In genomic region chr12:30457621-30458289, GRCh38 we compare ENCODE assay signal across 9 cellular contexts.
DNase-seq lines count a peak whose midpoint lies in the region; ATAC-seq and TF ChIP-seq lines count a peak whose summit lies in the region.
"Had no signal": no experiment of that assay in that cellular context is flagged by ENCODE, and none has a peak within 500 bp of the region (broad histone marks: within the 10 kb centered on the region; RNA-seq: fewer than 3 reads in every experiment).

No MANE protein-coding gene starts in this region.

- CTCF ChIA-PET in AG04449 (lab: Yijun Ruan, JAX) = interaction anchor here (0.7 to 1.4 kb wide), 7 partner anchors 9 to 939 kb away, joined by 3 to 10 read pairs (median 3); no protein-coding TSS in a partner anchor

- POLR2A ChIA-PET in AG04449 (lab: Yijun Ruan, JAX) = no interaction called here

- no peak for TF ChIP-seq CTCF in AG04449 (IDR thresholded peaks at IDR 0.05; ENCODE audit: insufficient read depth, low read length, missing control alignments)

- peak; percentile 51 for DNase-seq in AG04449 (ENCODE audit: low read depth, low spot score)
- peak; percentile 70 for DNase-seq in HT1080 (ENCODE audit: low read depth)
- peak; percentile 77 for DNase-seq in amniotic epithelial cell (ENCODE audit: low read depth)
- DNase-seq in kidney tubule cell (ENCODE audit: low spot score) = peak; percentile 29
- no peak for DNase-seq in left colon
- DNase-seq: NCI-H187 had no signal

- ATAC-seq in HG03025 (IDR thresholded peaks at IDR 0.05; ENCODE audit: low FRiP score, unreplicated experiment) = no peak
- no peak for ATAC-seq in HG03521 (IDR thresholded peaks at IDR 0.05; ENCODE audit: unreplicated experiment)
- ATAC-seq in left colon = no peak
- ATAC-seq in GM21423 (IDR thresholded peaks at IDR 0.05; ENCODE audit: unreplicated experiment) = no peak

- intact Hi-C loops in left colon (cut with DNase I, micrococcal nuclease) = no loop called here

- no peak overlapping the region for H3K4me3 ChIP-seq in AG04449 (ENCODE audit: low read depth, low read length)

Comparison
In these comparisons a context has a peak if more than half of its experiments do, and no peak if none do; other contexts are left out.
1. DNase-seq: peak in AG04449 (single experiment), HT1080 (single experiment), amniotic epithelial cell (single experiment) and kidney tubule cell (single experiment); none in left colon (0 of 2).